Comparison of ENCODE assay signal across 8 cellular contexts in genomic region chr10:72340510-72340895, GRCh38. TPM values are rescaled to one million over a fixed set of nuclear protein-coding genes. Genes with fewer than 3 reads are reported as not detected.
DNase-seq lines count a peak whose midpoint lies in the region; ATAC-seq, FAIRE-seq and TF ChIP-seq lines count a peak whose summit lies in the region.

No MANE protein-coding gene starts in this region.

- DNase-seq in AG04449 (ENCODE audit: low read depth, low spot score), result no peak
- DNase-seq in GM19239 (ENCODE audit: insufficient read length, low spot score), result peak; percentile 60
- DNase-seq in RWPE1 (ENCODE audit: low spot score), result peak; percentile 45
- peak; percentile 73 for DNase-seq in activated gamma-delta T cell treated with Interleukin-2 at 50 U/mL for 16 hours
- DNase-seq in glutamatergic neuron, result peak; percentile 86
- peak; percentile 64 for DNase-seq in retina

- CTCF ChIA-PET in AG04449 (lab: Yijun Ruan, JAX), result interaction anchor here (1.0 to 5.0 kb wide), 9 partner anchors 9 to 291 kb away, joined by 3 to 81 read pairs (median 4); partner anchors contain the start of genes ANAPC16 and ASCC1
- CTCF ChIA-PET in RWPE1 (lab: Yijun Ruan, JAX), result interaction anchor here (0.7 to 0.9 kb wide), 5 partner anchors 9 to 256 kb away, joined by 3 to 4 read pairs (median 3); no protein-coding TSS in a partner anchor

- H3K9me3 Mint-ChIP-seq in glutamatergic neuron (ENCODE audit: unreplicated experiment), result peaks cover 2% of the 10 kb centered on the region

- peak; percentile 90 for FAIRE-seq in GM19239 (lab: Jason Lieb, UNC)

- H3K4me1 Mint-ChIP-seq in glutamatergic neuron (ENCODE audit: low read depth, unreplicated experiment), result peaks cover 5% of the 10 kb centered on the region

- H3K4me3 Mint-ChIP-seq in glutamatergic neuron (ENCODE audit: unreplicated experiment), result no peak overlapping the region

- ATAC-seq in GM19397 (IDR thresholded peaks at IDR 0.05; ENCODE audit: unreplicated experiment) (no peak), HG03469 (IDR thresholded peaks at IDR 0.05; ENCODE audit: unreplicated experiment) (no peak)

- H3K4me3 ChIP-seq in AG04449 (ENCODE audit: low read depth, low read length), result no peak overlapping the region

- H3K27me3 Mint-ChIP-seq in glutamatergic neuron (ENCODE audit: unreplicated experiment), result peaks cover 3% of the 10 kb centered on the region

- POLR2A ChIA-PET in AG04449 (lab: Yijun Ruan, JAX) (no interaction called here), RWPE1 (lab: Yijun Ruan, JAX; ENCODE audit: low non-redundant PET) (no interaction called here)

- H3K36me3 Mint-ChIP-seq in glutamatergic neuron (ENCODE audit: unreplicated experiment), result no peaks in the 10 kb centered on the region

- H3K27ac ChIP-seq in RWPE1, result peak overlapping the region; percentile 66

- TF ChIP-seq CTCF in AG04449 (IDR thresholded peaks at IDR 0.05; ENCODE audit: insufficient read depth, low read length, missing control alignments), result peak; percentile 93
- TF ChIP-seq CTCF in RWPE1 (conservative IDR thresholded peaks at IDR 0.05; ENCODE audit: low read depth), result peak; percentile 95
- peak; percentile 96 for TF ChIP-seq CTCF in glutamatergic neuron (IDR thresholded peaks at IDR 0.05; ENCODE audit: partially characterized antibody, unreplicated experiment)

- H3K27ac Mint-ChIP-seq in glutamatergic neuron (ENCODE audit: unreplicated experiment), result no peak overlapping the region

RNA-seq across cellular contexts. Expression of gene DNAJB12, which starts 14.2 kb away (rescaled TPM):
- total RNA-seq in glutamatergic neuron (ENCODE audit: unreplicated experiment), result 23.0 TPM
